Comparison of ENCODE assay signal across 20 cellular contexts in genomic region chr4:40661803-40662202, GRCh38. TPM values are rescaled to one million over a fixed set of nuclear protein-coding genes. Genes with fewer than 3 reads are reported as not detected.
"Had no signal": no experiment of that assay in that cellular context is flagged by ENCODE, and none has a peak within 500 bp of the region (broad histone marks: within the 10 kb centered on the region; RNA-seq: fewer than 3 reads in every experiment).

No MANE protein-coding gene starts in this region.

- H3K27ac Mint-ChIP-seq: stimulated activated naive B cell treated with anti-CD40 and anti-IgM and Interleukin-4, amounts not matched to agents 10 μg/mL and 1 μg/mL and 100 μg/mL, for 72 hours had no signal

- H3K27ac ChIP-seq: dorsolateral prefrontal cortex, heart left ventricle, neutrophil, right atrium auricular region, sigmoid colon, skin epidermis, stomach, thoracic aorta, transverse colon had no signal

- H3K4me3 Mint-ChIP-seq: naive thymus-derived CD8-positive, alpha-beta T cell; stimulated activated naive B cell treated with anti-CD40 and anti-IgM and Interleukin-4, amounts not matched to agents 10 μg/mL and 1 μg/mL and 100 μg/mL, for 72 hours had no signal

- DNase-seq: cortex of kidney; effector CD8-positive, alpha-beta T cell; heart left ventricle; hippocampal formation; kidney glomerular epithelial cell; mucosa of descending colon; naive thymus-derived CD8-positive, alpha-beta T cell; sigmoid colon; stimulated activated CD4-positive, alpha-beta T cell treated with anti-CD3 and anti-CD28 coated beads, Interleukin-2, amount 100 ng/mL, for 24 hours; stimulated activated CD4-positive, alpha-beta T cell treated with anti-CD3 and anti-CD28 coated beads, Interleukin-4, amount 100 ng/mL, for 4 hours; stimulated activated naive B cell treated with anti-CD40 and anti-IgM and Interleukin-4, amounts not matched to agents 10 μg/mL and 1 μg/mL and 100 μg/mL, for 72 hours; stomach; substantia nigra; transverse colon had no signal

- H3K36me3 Mint-ChIP-seq: naive thymus-derived CD8-positive, alpha-beta T cell; stimulated activated naive B cell treated with anti-CD40 and anti-IgM and Interleukin-4, amounts not matched to agents 10 μg/mL and 1 μg/mL and 100 μg/mL, for 72 hours had no signal

- H3K4me1 Mint-ChIP-seq: naive thymus-derived CD8-positive, alpha-beta T cell had no signal

- H3K27me3 Mint-ChIP-seq: naive thymus-derived CD8-positive, alpha-beta T cell; stimulated activated naive B cell treated with anti-CD40 and anti-IgM and Interleukin-4, amounts not matched to agents 10 μg/mL and 1 μg/mL and 100 μg/mL, for 72 hours had no signal

- H3K27me3 ChIP-seq: dorsolateral prefrontal cortex, heart left ventricle, neutrophil, right atrium auricular region, sigmoid colon, stomach, transverse colon had no signal

- H3K4me1 ChIP-seq: heart left ventricle, right atrium auricular region, sigmoid colon had no signal

- H3K9me3 Mint-ChIP-seq: naive thymus-derived CD8-positive, alpha-beta T cell; stimulated activated naive B cell treated with anti-CD40 and anti-IgM and Interleukin-4, amounts not matched to agents 10 μg/mL and 1 μg/mL and 100 μg/mL, for 72 hours had no signal

- H3K36me3 ChIP-seq: heart left ventricle, neutrophil, right atrium auricular region, sigmoid colon, stomach, thoracic aorta, transverse colon had no signal

- H3K9me3 ChIP-seq: heart left ventricle, mucosa of descending colon, neutrophil, right atrium auricular region, sigmoid colon, stomach, thoracic aorta, transverse colon had no signal

- H3K4me3 ChIP-seq: dorsolateral prefrontal cortex, heart left ventricle, mucosa of descending colon, right atrium auricular region, sigmoid colon, skin epidermis, stomach, thoracic aorta, transverse colon had no signal

RNA-seq across cellular contexts. Expression of gene RBM47, which starts 32.1 kb away (rescaled TPM):
- total RNA-seq: lung microvascular endothelial cell had no signal
